9 cellular contexts compared by ENCODE assay signal in genomic region chr5:77935516-77936364, GRCh38.
A peak's percentile ranks its signal among the peaks of the same experiment; 100 is the strongest.
DNase-seq lines count a peak whose midpoint lies in the region; ATAC-seq, FAIRE-seq and TF ChIP-seq lines count a peak whose summit lies in the region.
"Had no signal": no experiment of that assay in that cellular context is flagged by ENCODE, and none has a peak within 500 bp of the region (broad histone marks: within the 10 kb centered on the region; RNA-seq: fewer than 3 reads in every experiment).

No MANE protein-coding gene starts in this region.

- intact Hi-C loops in pancreas (cut with DNase I), result no loop called here

- WGBS in pancreas, 2 donors, result 72 to 83% methylated on average over 11 of the region's 11 CpGs

- H3K9me3 Mint-ChIP-seq in HFFc6, result no peaks in the 10 kb centered on the region

- no peak overlapping the region for H3K4me3 Mint-ChIP-seq in HFFc6

- no peak overlapping the region for H3K27ac ChIP-seq in pancreas
- H3K27ac ChIP-seq: cardiac muscle cell had no signal

- FAIRE-seq in pancreas (lab: Jason Lieb, UNC), result no peak

- H3K36me3 ChIP-seq in pancreas, result no peaks in the 10 kb centered on the region
- H3K36me3 ChIP-seq: cardiac muscle cell had no signal

- peaks cover 0 to 4% (median 0%) of the 10 kb centered on the region in 4 donors for H3K27me3 ChIP-seq in pancreas

- no peak overlapping the region for H3K4me3 ChIP-seq in GM12864 (ENCODE audit: low read depth, low read length)
- H3K4me3 ChIP-seq in fibroblast of pulmonary artery (replicated peaks; ENCODE audit: low read depth, low read length), result no peak overlapping the region
- H3K4me3 ChIP-seq in pancreas, result no peak overlapping the region
- H3K4me3 ChIP-seq: cardiac muscle cell had no signal

- H3K4me1 Mint-ChIP-seq in HFFc6 (ENCODE audit: low read depth), result peaks cover 7% of the 10 kb centered on the region; the same call in 1 of the 2 replicates

- peak; percentile 65 for DNase-seq in GM12864 (ENCODE audit: low read depth)
- DNase-seq in HFFc6, result peak; percentile 17
- DNase-seq in OCI-M1 (lab: John Stamatoyannopoulos, UW), result peak; percentile 91
- peak; percentile 14 for DNase-seq in fibroblast of pulmonary artery (ENCODE audit: low read depth)
- no peak for DNase-seq in mesenteric fat pad (ENCODE audit: low spot score)
- DNase-seq in hepatic stellate cell (ENCODE audit: low spot score), result no peak
- no peak for DNase-seq in NCI-H2107 (lab: John Stamatoyannopoulos, UW)
- no peak for DNase-seq in pancreas

- H3K27me3 Mint-ChIP-seq in HFFc6 (ENCODE audit: insufficient read depth), result peaks cover 23% of the 10 kb centered on the region

- H3K27ac Mint-ChIP-seq in HFFc6, result no peak overlapping the region

- no peak for ATAC-seq in pancreas

- H3K36me3 Mint-ChIP-seq in HFFc6 (ENCODE audit: low read depth), result no peaks in the 10 kb centered on the region

- no peaks in the 10 kb centered on the region for H3K9me3 ChIP-seq in pancreas

- no peaks in the 10 kb centered on the region for H3K4me1 ChIP-seq in pancreas

- no peak for TF ChIP-seq CTCF in GM12864 (IDR thresholded peaks at IDR 0.05; ENCODE audit: low read depth, low read length, missing control alignments)
- TF ChIP-seq CTCF in HFFc6 (IDR thresholded peaks at IDR 0.05), result no peak
- no peak for TF ChIP-seq CTCF in fibroblast of pulmonary artery (IDR thresholded peaks at IDR 0.05; ENCODE audit: low read length, missing control alignments)
- no peak for TF ChIP-seq CTCF in pancreas (IDR thresholded peaks at IDR 0.05)

Comparison
In these comparisons a context has a peak if more than half of its experiments do, and no peak if none do; other contexts are left out.
1. DNase-seq: peak in GM12864 (single experiment), HFFc6 (single experiment), OCI-M1 (single experiment) and fibroblast of pulmonary artery (single experiment); none in mesenteric fat pad (single experiment), hepatic stellate cell (single experiment), NCI-H2107 (single experiment) and pancreas (0 of 6).